31 cellular contexts compared by ENCODE assay signal in genomic region chr4:113972781-113973180, GRCh38. TPM values are rescaled to one million over a fixed set of nuclear protein-coding genes. Genes with fewer than 3 reads are reported as not detected.
"Had no signal": no experiment of that assay in that cellular context is flagged by ENCODE, and none has a peak within 500 bp of the region (broad histone marks: within the 10 kb centered on the region; RNA-seq: fewer than 3 reads in every experiment).

No MANE protein-coding gene starts in this region.

- H3K4me1 ChIP-seq: left ventricle myocardium inferior, testis had no signal

- DNase-seq: activated CD4-positive, alpha-beta T cell treated with anti-CD3 and anti-CD28 coated beads for 48 hours; activated CD4-positive, alpha-beta T cell treated with anti-CD3 and anti-CD28 coated beads, Interleukin-2, amount 50 U/mL, for 48 hours; activated CD8-positive, alpha-beta memory T cell treated with anti-CD3 and anti-CD28 coated beads for 24 hours; activated effector memory CD4-positive, alpha-beta T cell treated with anti-CD3 and anti-CD28 coated beads, Interleukin-2, amount 50 U/mL, for 16 hours; activated naive CD4-positive, alpha-beta T cell treated with anti-CD3 and anti-CD28 coated beads, Interleukin-2, amount 10 ng/mL, durations not matched to agents 7 days and 5 days; activated naive CD8-positive, alpha-beta T cell treated with anti-CD3 and anti-CD28 coated beads, Interleukin-2, amount 10 ng/mL, durations not matched to agents 7 days and 5 days; dermis blood vessel endothelial cell; effector CD4-positive, alpha-beta T cell; islet precursor cell; left ventricle myocardium inferior; ovary; right lobe of liver; stimulated activated CD4-positive, alpha-beta T cell treated with anti-CD3 and anti-CD28 coated beads, Interleukin-12 subunit alpha, Interleukin-12 subunit beta, amount 100 ng/mL, for 4 hours; stimulated activated CD4-positive, alpha-beta T cell treated with anti-CD3 and anti-CD28 coated beads, Interleukin-4, amount 100 ng/mL, for 1 hour; stimulated activated naive CD8-positive, alpha-beta T cell treated with anti-CD3 and anti-CD28 coated beads, Interleukin-15, Interleukin-2, amounts not matched to agents 100 U/mL and 50 U/mL, for 24 hours; T-helper 9 cell; testis; trophoblast cell; WERI-Rb-1 had no signal

- H3K36me3 ChIP-seq: ascending aorta, gastroesophageal sphincter, left ventricle myocardium inferior, ovary, right lobe of liver, WERI-Rb-1 had no signal

- H3K36me3 Mint-ChIP-seq: activated naive CD4-positive, alpha-beta T cell treated with anti-CD3 and anti-CD28 coated beads, Interleukin-2, amount 10 ng/mL, durations not matched to agents 7 days and 5 days had no signal

- H3K9me3 Mint-ChIP-seq: activated naive CD4-positive, alpha-beta T cell treated with anti-CD3 and anti-CD28 coated beads, Interleukin-2, amount 10 ng/mL, durations not matched to agents 7 days and 5 days; activated T-helper 1 cell treated with anti-CD3 and anti-CD28 coated beads, Interleukin-12 subunit alpha, Interleukin-12 subunit beta, Interleukin-2, Interleukin-4 antibody, amounts not matched to agents 30 ng/mL and 10 ng/mL and 1 ng/mL, durations not matched to agents 14 hours and 24 hours and 36 hours; central memory CD8-positive, alpha-beta T cell had no signal

- H2AFZ ChIP-seq: hepatocyte had no signal

- H3K9me3 ChIP-seq: gastroesophageal sphincter, ovary, right lobe of liver, testis had no signal

- H3K4me1 Mint-ChIP-seq: activated naive CD4-positive, alpha-beta T cell treated with anti-CD3 and anti-CD28 coated beads, Interleukin-2, amount 10 ng/mL, durations not matched to agents 7 days and 5 days; activated naive CD8-positive, alpha-beta T cell treated with anti-CD3 and anti-CD28 coated beads, Interleukin-2, amount 10 ng/mL, durations not matched to agents 7 days and 5 days; central memory CD8-positive, alpha-beta T cell had no signal

- H3K4me3 Mint-ChIP-seq: activated naive CD4-positive, alpha-beta T cell treated with anti-CD3 and anti-CD28 coated beads, Interleukin-2, amount 10 ng/mL, durations not matched to agents 7 days and 5 days; activated naive CD8-positive, alpha-beta T cell treated with anti-CD3 and anti-CD28 coated beads, Interleukin-2, amount 10 ng/mL, durations not matched to agents 7 days and 5 days; activated T-helper 1 cell treated with anti-CD3 and anti-CD28 coated beads, Interleukin-12 subunit alpha, Interleukin-12 subunit beta, Interleukin-2, Interleukin-4 antibody, amounts not matched to agents 30 ng/mL and 10 ng/mL and 1 ng/mL, durations not matched to agents 14 hours and 24 hours and 36 hours; central memory CD8-positive, alpha-beta T cell; nephron had no signal

- FAIRE-seq: colon, urothelium cell line had no signal

- H3K27ac ChIP-seq: ascending aorta, gastroesophageal sphincter, hepatocyte, left ventricle myocardium inferior, ovary, right lobe of liver, testis, WERI-Rb-1 had no signal

- H3K4me3 ChIP-seq: ascending aorta, gastroesophageal sphincter, hepatocyte, left ventricle myocardium inferior, lung, ovary, right lobe of liver, skin epidermis, testis had no signal

- H3K27ac Mint-ChIP-seq: activated naive CD4-positive, alpha-beta T cell treated with anti-CD3 and anti-CD28 coated beads, Interleukin-2, amount 10 ng/mL, durations not matched to agents 7 days and 5 days; activated naive CD8-positive, alpha-beta T cell treated with anti-CD3 and anti-CD28 coated beads, Interleukin-2, amount 10 ng/mL, durations not matched to agents 7 days and 5 days; activated T-helper 1 cell treated with anti-CD3 and anti-CD28 coated beads, Interleukin-12 subunit alpha, Interleukin-12 subunit beta, Interleukin-2, Interleukin-4 antibody, amounts not matched to agents 30 ng/mL and 10 ng/mL and 1 ng/mL, durations not matched to agents 14 hours and 24 hours and 36 hours; progenitor cell of endocrine pancreas had no signal

- H3K4me2 ChIP-seq: hepatocyte had no signal

- H3K27me3 ChIP-seq: ascending aorta, gastroesophageal sphincter, hepatocyte, ovary, right lobe of liver, testis had no signal

- ATAC-seq: activated CD4-positive, CD25-positive, alpha-beta regulatory T cell treated with anti-CD3 and anti-CD28 coated beads, Interleukin-2, amount 50 U/mL, for 24 hours; gastroesophageal sphincter; right lobe of liver; stimulated activated naive CD8-positive, alpha-beta T cell treated with anti-CD3 and anti-CD28 coated beads, Interleukin-15, Interleukin-2, amounts not matched to agents 100 U/mL and 50 U/mL, for 24 hours had no signal

RNA-seq across cellular contexts. Expression of gene ARSJ, which starts 6.7 kb away (rescaled TPM):
- total RNA-seq: activated T-helper 1 cell treated with anti-CD3 and anti-CD28 coated beads, Interleukin-12 subunit alpha, Interleukin-12 subunit beta, Interleukin-2, Interleukin-4 antibody, amounts not matched to agents 30 ng/mL and 10 ng/mL and 1 ng/mL, durations not matched to agents 14 hours and 24 hours and 36 hours had no signal
